Comparison of ENCODE assay signal across 11 cellular contexts in the genomic region with DNA sequence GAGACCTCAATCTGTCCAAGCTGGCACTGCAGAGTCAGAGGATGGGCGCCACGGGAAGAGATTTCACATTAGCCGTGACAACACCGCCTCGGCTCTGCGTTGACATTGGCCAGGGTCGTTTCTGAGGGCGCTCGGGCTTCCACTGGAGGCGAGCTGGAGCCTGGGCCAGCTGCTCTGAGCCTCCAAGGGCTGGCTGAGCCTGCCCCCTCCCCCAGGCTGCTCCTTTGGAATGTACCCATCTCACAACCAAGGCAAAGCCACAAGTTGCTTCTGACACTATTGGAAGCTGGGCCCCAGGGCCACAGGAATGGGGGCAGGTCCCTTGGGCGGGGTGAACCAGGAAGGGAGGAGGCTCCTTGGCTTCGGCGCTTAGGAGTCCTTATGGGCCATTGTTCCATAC. TPM values are rescaled to one million over a fixed set of nuclear protein-coding genes. Genes with fewer than 3 reads are reported as not detected.
DNase-seq lines count a peak whose midpoint lies in the region; ATAC-seq and TF ChIP-seq lines count a peak whose summit lies in the region.
"Had no signal": no experiment of that assay in that cellular context is flagged by ENCODE, and none has a peak within 500 bp of the region (broad histone marks: within the 10 kb centered on the region; RNA-seq: fewer than 3 reads in every experiment).

No MANE protein-coding gene starts in this region.

- H3K27me3 ChIP-seq in esophagus squamous epithelium = no peaks in the 10 kb centered on the region
- no peaks in the 10 kb centered on the region for H3K27me3 ChIP-seq in thoracic aorta (replicated peaks; ENCODE audit: insufficient read depth)

- DNase-seq in RPMI7951 (ENCODE audit: low read depth) (peak; percentile 32), esophagus squamous epithelium (lab: John Stamatoyannopoulos, UW) (no peak), thoracic aorta (ENCODE audit: low spot score) (no peak), NAMALWA (ENCODE audit: low spot score) (no peak), NCI-H1048 (lab: John Stamatoyannopoulos, UW) (no peak)
- no peak for DNase-seq in activated CD4-positive, alpha-beta T cell treated with anti-CD3 and anti-CD28 coated beads for 48 hours
- DNase-seq: activated naive CD4-positive, alpha-beta T cell treated with Interleukin-2 at 50 U/mL for 16 hours; NCI-H510A; stimulated activated CD4-positive, alpha-beta T cell treated with anti-CD3 and anti-CD28 coated beads, Interleukin-12 subunit alpha, Interleukin-12 subunit beta, amount 100 ng/mL, for 4 hours had no signal

- H3K36me3 ChIP-seq in esophagus squamous epithelium = peaks cover 13 to 47% (median 31%) of the 10 kb centered on the region in 3 donors
- H3K36me3 ChIP-seq in mesodermal cell (ENCODE audit: control insufficient read depth, insufficient read depth, low read length) = peaks cover 53% of the 10 kb centered on the region
- peaks cover 34% of the 10 kb centered on the region for H3K36me3 ChIP-seq in thoracic aorta

- intact Hi-C loops in esophagus squamous epithelium (cut with DNase I) = loop anchor here (10.0 kb wide), 1 partner anchor 200 kb away; a partner anchor contains a TSS

- 41 to 67% methylated on average over 5 to 9 of the region's 13 CpGs for WGBS in esophagus squamous epithelium, 2 donors
- WGBS in mesodermal cell (ENCODE audit: insufficient coverage in 2 of 2), 2 experiments = 51 to 53% methylated on average over 12 of the region's 13 CpGs

- TF ChIP-seq CTCF in esophagus squamous epithelium (IDR thresholded peaks at IDR 0.05) = no peak
- TF ChIP-seq CTCF in thoracic aorta (IDR thresholded peaks at IDR 0.05) = no peak

- no peak for TF ChIP-seq POLR2A in esophagus squamous epithelium (IDR thresholded peaks at IDR 0.05)

- H3K4me3 ChIP-seq in esophagus squamous epithelium (no peak overlapping the region), mesodermal cell (ENCODE audit: extremely low read depth, insufficient read depth, low read length, poor library complexity, severe bottlenecking) (no peak overlapping the region), thoracic aorta (no peak overlapping the region)

- ATAC-seq in thoracic aorta (ENCODE audit: insufficient number of reproducible peaks, low FRiP score, low read depth) (no peak), HG02763 (IDR thresholded peaks at IDR 0.05; ENCODE audit: unreplicated experiment) (no peak)

- H3K4me1 ChIP-seq in esophagus squamous epithelium (peaks cover 58 to 89% (median 58%) of the 10 kb centered on the region in 3 donors), mesodermal cell (ENCODE audit: control insufficient read depth, insufficient read depth, low read length, poor library complexity, severe bottlenecking) (peaks cover 38% of the 10 kb centered on the region), thoracic aorta (ENCODE audit: control insufficient read depth in 1 of 2, low read depth in 2 of 2) (peaks cover 31 to 51% of the 10 kb centered on the region in 2 donors)

- H3K27ac ChIP-seq in esophagus squamous epithelium (peak overlapping the region; percentile 79 to 92 (median 90)), mesodermal cell (ENCODE audit: low read depth, low read length, severe bottlenecking) (peak overlapping the region; percentile 59), thoracic aorta (peak overlapping the region; percentile 72 to 87)

- H3K9me3 ChIP-seq in esophagus squamous epithelium = no peaks in the 10 kb centered on the region
- no peaks in the 10 kb centered on the region for H3K9me3 ChIP-seq in mesodermal cell (ENCODE audit: control insufficient read depth, low read length)
- H3K9me3 ChIP-seq in thoracic aorta = no peaks in the 10 kb centered on the region

RNA-seq across cellular contexts. Expression of a gene that starts 12.7 kb away (rescaled TPM):
- total RNA-seq in RPMI7951 (2014; rRNA removed; shearing (Covaris generic)) = 4.5 and 6.4 TPM in 2 replicates
- under 1 TPM in 1 of 4 donors, not detected in 3; 0.38 TPM for total RNA-seq in esophagus squamous epithelium
- 6.0 TPM for polyA plus RNA-seq in mesodermal cell (2013, experiment 1 of 2)
- 6.1 TPM for polyA plus RNA-seq in mesodermal cell (2013, experiment 2 of 2)
- total RNA-seq in thoracic aorta = not detected

RNA-seq across cellular contexts. Expression of a gene that starts 21.9 kb away (rescaled TPM):
- not detected in 2 replicates for total RNA-seq in RPMI7951 (2014; rRNA removed; shearing (Covaris generic))
- 10 to 100 TPM in 1 of 4 donors, 1 to 10 TPM in 3; 4.8 to 15.4 (median 6.5) TPM for total RNA-seq in esophagus squamous epithelium
- 3.1 TPM for polyA plus RNA-seq in mesodermal cell (2013, experiment 1 of 2)
- polyA plus RNA-seq in mesodermal cell (2013, experiment 2 of 2) = 1.2 TPM
- not detected for total RNA-seq in thoracic aorta

RNA-seq across cellular contexts. Expression of a gene that starts 30.4 kb away (rescaled TPM):
- not detected in 2 replicates for total RNA-seq in RPMI7951 (2014; rRNA removed; shearing (Covaris generic))
- 1 to 10 TPM; 3.0 to 4.7 (median 4.3) TPM for total RNA-seq in esophagus squamous epithelium
- 131 TPM for polyA plus RNA-seq in mesodermal cell (2013, experiment 1 of 2)
- polyA plus RNA-seq in mesodermal cell (2013, experiment 2 of 2) = 74.3 TPM
- total RNA-seq in thoracic aorta = 1 to 10 TPM; 3.5 to 4.5 TPM

RNA-seq across cellular contexts. Expression of a gene that starts 38.3 kb away (rescaled TPM):
- total RNA-seq in RPMI7951 (2014; rRNA removed; shearing (Covaris generic)) = 14.5 and 20.6 TPM in 2 replicates
- total RNA-seq in esophagus squamous epithelium (100 to 1,000 TPM in 1 of 4 donors, 10 to 100 TPM in 3; 72.3 to 121 (median 76.9) TPM), thoracic aorta (10 to 100 TPM; 78.6 to 85.6 TPM)
- polyA plus RNA-seq in mesodermal cell (2013, experiment 1 of 2) = 26.4 TPM
- polyA plus RNA-seq in mesodermal cell (2013, experiment 2 of 2) = 19.3 TPM
